8 cellular contexts compared by ENCODE assay signal in the genomic region with DNA sequence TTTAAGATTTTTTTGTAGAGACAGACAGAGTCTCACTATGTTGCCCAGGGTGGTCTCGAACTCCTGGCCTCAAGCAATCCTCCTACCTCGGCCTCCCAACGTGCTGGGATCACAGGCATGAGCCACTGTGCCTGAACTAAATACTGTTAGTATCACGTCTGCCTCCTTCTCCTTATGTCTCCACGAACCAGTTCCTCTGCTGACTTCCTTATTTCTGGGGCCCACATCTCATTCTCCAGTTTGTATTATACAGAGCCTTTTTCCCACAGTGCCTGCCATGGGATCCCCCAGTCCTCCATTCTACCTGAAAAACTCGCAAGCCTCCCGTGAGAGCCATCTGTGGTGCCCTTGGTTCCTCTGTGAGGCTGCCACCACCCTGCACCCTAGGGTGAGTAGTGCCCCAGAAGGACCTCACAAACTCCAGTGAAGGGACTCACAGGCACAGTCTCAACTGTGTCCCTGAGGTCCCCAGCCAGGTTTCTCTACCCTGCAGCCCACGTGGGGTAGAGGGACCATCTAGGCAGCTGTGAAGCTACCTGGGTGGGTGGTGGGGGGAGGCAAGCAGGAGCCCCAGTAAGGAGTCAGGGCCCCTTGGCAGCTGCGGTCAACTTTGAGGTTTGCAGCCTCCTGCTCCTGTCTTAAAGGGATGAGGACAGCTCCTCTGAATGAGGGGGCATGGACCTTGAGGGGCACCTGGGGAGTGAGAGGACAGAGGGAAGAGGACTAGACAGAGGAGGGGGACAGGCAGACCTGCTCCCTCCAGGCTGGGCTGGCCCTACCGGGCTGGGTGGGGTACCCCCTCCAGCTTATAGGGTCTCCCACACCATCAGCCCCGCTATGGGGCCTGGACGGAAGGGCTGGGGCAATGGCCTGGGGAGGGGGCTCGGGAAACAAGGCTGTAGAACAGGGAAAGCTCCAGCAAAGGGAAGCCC. TPM values are rescaled to one million over a fixed set of nuclear protein-coding genes. Genes with fewer than 3 reads are reported as not detected.
DNase-seq lines count a peak whose midpoint lies in the region; ATAC-seq lines count a peak whose summit lies in the region.

No MANE protein-coding gene starts in this region.

- H3K4me1 ChIP-seq in mesendoderm (ENCODE audit: control insufficient read depth, low read depth, low read length): no peaks in the 10 kb centered on the region
- peaks cover 1% of the 10 kb centered on the region for H3K4me1 ChIP-seq in urinary bladder (ENCODE audit: insufficient read depth)

- no peak overlapping the region for H2BK15ac ChIP-seq in mesendoderm (replicated peaks; ENCODE audit: low read depth)

- peak overlapping the region; percentile 79 for H3K4me3 Mint-ChIP-seq in central memory CD8-positive, alpha-beta T cell

- H3K27me3 Mint-ChIP-seq in central memory CD8-positive, alpha-beta T cell: no peaks in the 10 kb centered on the region

- no peaks in the 10 kb centered on the region for H3K79me1 ChIP-seq in mesendoderm (ENCODE audit: low read length)

- H3K23ac ChIP-seq in mesendoderm (ENCODE audit: low read length): no peak overlapping the region

- H3K56ac ChIP-seq in mesendoderm (ENCODE audit: low read length): peak overlapping the region; percentile 84

- H3K27me3 ChIP-seq in mesendoderm (ENCODE audit: insufficient read depth, low read length, poor library complexity): peaks cover 8% of the 10 kb centered on the region

- DNase-seq in NOMO-1 (lab: John Stamatoyannopoulos, UW; ENCODE audit: unreplicated experiment in 2 of 2): peak; percentile 78 to 86
- no peak for DNase-seq in central memory CD8-positive, alpha-beta T cell (ENCODE audit: low spot score in 2 of 2)
- no peak for DNase-seq in mesendoderm
- no peak for DNase-seq in germinal center (ENCODE audit: low spot score)

- no peak overlapping the region for H2BK120ac ChIP-seq in mesendoderm (ENCODE audit: low read depth, low read length)

- no CpG with 5 or more reads among the region's 13 CpGs for WGBS in mesendoderm (ENCODE audit: extremely low coverage, insufficient coverage, low lambda C conversion rate)
- WGBS in urinary bladder: 59% methylated on average over 13 of the region's 13 CpGs

- H3K4me1 Mint-ChIP-seq in central memory CD8-positive, alpha-beta T cell: peaks cover 44% of the 10 kb centered on the region

- H4K5ac ChIP-seq in mesendoderm (ENCODE audit: low read length): no peak overlapping the region

- H3K9ac ChIP-seq in mesendoderm (ENCODE audit: low read length): peak overlapping the region; percentile 81

- peaks cover 4% of the 10 kb centered on the region for H3K36me3 Mint-ChIP-seq in central memory CD8-positive, alpha-beta T cell (ENCODE audit: insufficient read depth)

- H3K4me3 ChIP-seq in mesendoderm (ENCODE audit: low read length): peak overlapping the region; percentile 62
- peak overlapping the region; percentile 77 for H3K4me3 ChIP-seq in urinary bladder (ENCODE audit: low read depth, low read length)

- no peak overlapping the region for H2AK5ac ChIP-seq in mesendoderm (ENCODE audit: low read length)

- H3K27ac Mint-ChIP-seq in central memory CD8-positive, alpha-beta T cell (ENCODE audit: low read depth): peak overlapping the region; percentile 39

- no peak overlapping the region for H4K8ac ChIP-seq in mesendoderm (ENCODE audit: low read depth, low read length)

- H3K36me3 ChIP-seq in mesendoderm (ENCODE audit: control insufficient read depth, insufficient read depth, low read length): no peaks in the 10 kb centered on the region
- no peaks in the 10 kb centered on the region for H3K36me3 ChIP-seq in urinary bladder (ENCODE audit: insufficient read depth)

- H3K79me2 ChIP-seq in mesendoderm (ENCODE audit: control insufficient read depth, insufficient read depth, low read length): no peaks in the 10 kb centered on the region

- H3K27ac ChIP-seq in mesendoderm (ENCODE audit: low read depth, low read length) (no peak overlapping the region), urinary bladder (ENCODE audit: low read depth) (no peak overlapping the region)

- peak overlapping the region; percentile 84 for H3K4me2 ChIP-seq in mesendoderm (ENCODE audit: low read length)

- H3K18ac ChIP-seq in mesendoderm (ENCODE audit: low read length): no peak overlapping the region

- ATAC-seq in GM18907 (IDR thresholded peaks at IDR 0.05; ENCODE audit: unreplicated experiment) (peak; percentile 19), GM21737 (IDR thresholded peaks at IDR 0.05; ENCODE audit: unreplicated experiment) (no peak), GM18520 (IDR thresholded peaks at IDR 0.05; ENCODE audit: unreplicated experiment) (no peak)
- no peak for ATAC-seq in central memory CD8-positive, alpha-beta T cell (replicated peaks; ENCODE audit: extremely low read depth, poor library complexity, severe bottlenecking)

- H3K9me3 Mint-ChIP-seq in central memory CD8-positive, alpha-beta T cell: no peaks in the 10 kb centered on the region

- H2BK5ac ChIP-seq in mesendoderm (ENCODE audit: low read length): no peak overlapping the region

- no peak overlapping the region for H3K4ac ChIP-seq in mesendoderm (ENCODE audit: low read depth, low read length)

RNA-seq across cellular contexts. Expression of a gene that starts 1.1 kb away (rescaled TPM):
- polyA plus RNA-seq in mesendoderm (2013, experiment 1 of 2): 1.7 TPM
- 1.9 TPM for polyA plus RNA-seq in mesendoderm (2013, experiment 2 of 2)
- total RNA-seq in urinary bladder: 7.2 TPM
- polyA plus RNA-seq in urinary bladder: 4.7 TPM

RNA-seq across cellular contexts. Expression of a gene that starts 27.1 kb away (rescaled TPM):
- 381 TPM for polyA plus RNA-seq in mesendoderm (2013, experiment 1 of 2)
- polyA plus RNA-seq in mesendoderm (2013, experiment 2 of 2): 380 TPM
- total RNA-seq in urinary bladder: 390 TPM
- 406 TPM for polyA plus RNA-seq in urinary bladder

RNA-seq across cellular contexts. Expression of a gene that starts 33.2 kb away (rescaled TPM):
- polyA plus RNA-seq in mesendoderm (2013, experiment 1 of 2): 148 TPM
- 213 TPM for polyA plus RNA-seq in mesendoderm (2013, experiment 2 of 2)
- total RNA-seq in urinary bladder: 35.5 TPM
- polyA plus RNA-seq in urinary bladder: 24.4 TPM

Comparison
In these comparisons a context has a peak if more than half of its experiments do, and no peak if none do; other contexts are left out.
1. DNase-seq: peak in NOMO-1 (2 of 2); none in central memory CD8-positive, alpha-beta T cell (0 of 2), mesendoderm (single experiment) and germinal center (single experiment).